ENCODE assay signal across 9 cellular contexts in genomic region chr9:2241875-2242741, GRCh38.
DNase-seq lines count a peak whose midpoint lies in the region; ATAC-seq, FAIRE-seq and TF ChIP-seq lines count a peak whose summit lies in the region.
"Had no signal": no experiment of that assay in that cellular context is flagged by ENCODE, and none has a peak within 500 bp of the region (broad histone marks: within the 10 kb centered on the region; RNA-seq: fewer than 3 reads in every experiment).

No MANE protein-coding gene starts in this region.

- no peak overlapping the region for H4K8ac ChIP-seq in mesendoderm (ENCODE audit: low read depth, low read length)

- H2BK5ac ChIP-seq in mesendoderm (ENCODE audit: low read length), result peak overlapping the region; percentile 64

- ATAC-seq in GM19397 (IDR thresholded peaks at IDR 0.05; ENCODE audit: unreplicated experiment) (peak; percentile 91), HG03520 (IDR thresholded peaks at IDR 0.05; ENCODE audit: unreplicated experiment) (peak; percentile 93)

- H3K9ac ChIP-seq in mesendoderm (ENCODE audit: low read length), result peak overlapping the region; percentile 78

- peak overlapping the region; percentile 1 for H3K4ac ChIP-seq in mesendoderm (ENCODE audit: low read depth, low read length)

- no peak overlapping the region for H2BK15ac ChIP-seq in mesendoderm (replicated peaks; ENCODE audit: low read depth)

- H3K4me3 ChIP-seq in mesendoderm (ENCODE audit: low read length), result peak overlapping the region; percentile 44

- POLR2A ChIA-PET in activated CD4-positive, alpha-beta memory T cell treated with anti-CD3 and anti-CD28 coated beads, Interleukin-2, amount 10 ng/mL, durations not matched to agents 7 days and 5 days (lab: Charles Lee), result no interaction called here

- H3K9me3 Mint-ChIP-seq in activated CD4-positive, alpha-beta memory T cell treated with anti-CD3 and anti-CD28 coated beads, Interleukin-2, amount 10 ng/mL, durations not matched to agents 7 days and 5 days, result peaks cover 5% of the 10 kb centered on the region

- H2BK120ac ChIP-seq in mesendoderm (ENCODE audit: low read depth, low read length), result no peak overlapping the region

- H3K79me1 ChIP-seq in mesendoderm (ENCODE audit: low read length), result no peaks in the 10 kb centered on the region

- no peaks in the 10 kb centered on the region for H3K36me3 ChIP-seq in mesendoderm (ENCODE audit: control insufficient read depth, insufficient read depth, low read length)

- no peak for TF ChIP-seq CTCF in C4-2B (conservative IDR thresholded peaks at IDR 0.05)

- peak overlapping the region; percentile 35 for H4K5ac ChIP-seq in mesendoderm (ENCODE audit: low read length)

- peak; percentile 78 for FAIRE-seq in endometrium (lab: Jason Lieb, UNC)
- FAIRE-seq: TTC549 had no signal

- no peak overlapping the region for H3K27ac Mint-ChIP-seq in activated CD4-positive, alpha-beta memory T cell treated with anti-CD3 and anti-CD28 coated beads, Interleukin-2, amount 10 ng/mL, durations not matched to agents 7 days and 5 days

- H3K4me1 ChIP-seq in mesendoderm (ENCODE audit: control insufficient read depth, low read depth, low read length), result peaks cover 6% of the 10 kb centered on the region

- peak overlapping the region; percentile 15 for H3K23ac ChIP-seq in mesendoderm (ENCODE audit: low read length)

- no peaks in the 10 kb centered on the region for H3K27me3 ChIP-seq in mesendoderm (ENCODE audit: insufficient read depth, low read length, poor library complexity)

- H3K4me1 Mint-ChIP-seq in activated CD4-positive, alpha-beta memory T cell treated with anti-CD3 and anti-CD28 coated beads, Interleukin-2, amount 10 ng/mL, durations not matched to agents 7 days and 5 days, result peaks cover 14% of the 10 kb centered on the region

- H3K27ac ChIP-seq in C4-2B, result peak overlapping the region; percentile 36
- H3K27ac ChIP-seq in mesendoderm (ENCODE audit: low read depth, low read length), result peak overlapping the region; percentile 67

- H3K4me3 Mint-ChIP-seq in activated CD4-positive, alpha-beta memory T cell treated with anti-CD3 and anti-CD28 coated beads, Interleukin-2, amount 10 ng/mL, durations not matched to agents 7 days and 5 days, result peak overlapping the region; percentile 66

- H3K18ac ChIP-seq in mesendoderm (ENCODE audit: low read length), result peak overlapping the region; percentile 29

- no peaks in the 10 kb centered on the region for H3K79me2 ChIP-seq in mesendoderm (ENCODE audit: control insufficient read depth, insufficient read depth, low read length)

- CTCF ChIA-PET in activated CD4-positive, alpha-beta memory T cell treated with anti-CD3 and anti-CD28 coated beads, Interleukin-2, amount 10 ng/mL, durations not matched to agents 7 days and 5 days (lab: Charles Lee), result no interaction called here

- DNase-seq in NCI-H526 (lab: John Stamatoyannopoulos, UW) (peak; percentile 90 to 95), mesendoderm (peak; percentile 96)
- peak; percentile 63 for DNase-seq in activated CD4-positive, alpha-beta memory T cell treated with anti-CD3 and anti-CD28 coated beads, Interleukin-2, amount 10 ng/mL, durations not matched to agents 7 days and 5 days
- DNase-seq in stimulated activated CD8-positive, alpha-beta memory T cell treated with anti-CD3 and anti-CD28 coated beads, Interleukin-12 subunit alpha, Interleukin-12 subunit beta, amount 100 ng/mL, for 4 hours (ENCODE audit: low read depth), result peak; percentile 1

- peaks cover 26% of the 10 kb centered on the region for H3K27me3 Mint-ChIP-seq in activated CD4-positive, alpha-beta memory T cell treated with anti-CD3 and anti-CD28 coated beads, Interleukin-2, amount 10 ng/mL, durations not matched to agents 7 days and 5 days

- H3K36me3 Mint-ChIP-seq in activated CD4-positive, alpha-beta memory T cell treated with anti-CD3 and anti-CD28 coated beads, Interleukin-2, amount 10 ng/mL, durations not matched to agents 7 days and 5 days (ENCODE audit: low read depth), result no peaks in the 10 kb centered on the region

- H3K56ac ChIP-seq in mesendoderm (ENCODE audit: low read length), result peak overlapping the region; percentile 86

- no peak overlapping the region for H2AK5ac ChIP-seq in mesendoderm (ENCODE audit: low read length)

- no CpG with 5 or more reads among the region's 38 CpGs for WGBS in mesendoderm (ENCODE audit: extremely low coverage, insufficient coverage, low lambda C conversion rate)

- peak overlapping the region; percentile 88 for H3K4me2 ChIP-seq in mesendoderm (ENCODE audit: low read length)

Comparison
In these comparisons a context has a peak if more than half of its experiments do, and no peak if none do; other contexts are left out.
1. Peak in every context shown above with its lines: DNase-seq, ATAC-seq, H3K4me3 ChIP-seq and H3K27ac ChIP-seq.
2. DNase-seq: peak in every context shown above with its lines; median percentile 96 in mesendoderm; 92 in NCI-H526; 63 in activated CD4-positive, alpha-beta memory T cell treated with anti-CD3 and anti-CD28 coated beads, Interleukin-2, amount 10 ng/mL, durations not matched to agents 7 days and 5 days; 1 in stimulated activated CD8-positive, alpha-beta memory T cell treated with anti-CD3 and anti-CD28 coated beads, Interleukin-12 subunit alpha, Interleukin-12 subunit beta, amount 100 ng/mL, for 4 hours.